10 cellular contexts compared by ENCODE assay signal in the genomic region with DNA sequence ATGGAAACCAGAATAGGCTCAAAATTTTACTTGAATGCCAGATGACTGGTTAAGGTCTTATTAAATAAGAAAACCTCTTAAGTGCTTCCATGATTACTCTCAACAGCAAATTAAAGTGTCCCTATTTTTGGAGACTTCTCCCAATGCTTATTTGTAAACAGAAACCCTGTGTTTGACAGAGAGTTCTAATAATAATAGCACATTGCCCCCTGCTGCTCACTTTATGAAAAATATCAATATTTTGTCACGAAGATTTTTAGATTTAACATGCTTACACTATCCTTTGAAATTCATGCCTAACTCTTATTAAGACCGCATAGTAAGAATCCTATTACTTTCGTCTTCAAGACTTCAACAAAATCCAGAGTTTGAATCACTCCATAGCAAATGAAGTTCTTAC.
DNase-seq lines count a peak whose midpoint lies in the region; ATAC-seq, FAIRE-seq and TF ChIP-seq lines count a peak whose summit lies in the region.
"Had no signal": no experiment of that assay in that cellular context is flagged by ENCODE, and none has a peak within 500 bp of the region (broad histone marks: within the 10 kb centered on the region; RNA-seq: fewer than 3 reads in every experiment).

No MANE protein-coding gene starts in this region.

- no peak overlapping the region for H3K4me3 Mint-ChIP-seq in effector memory CD8-positive, alpha-beta T cell
- H3K4me3 Mint-ChIP-seq: naive thymus-derived CD8-positive, alpha-beta T cell; stimulated activated naive CD8-positive, alpha-beta T cell treated with anti-CD3 and anti-CD28 coated beads, Interleukin-15, Interleukin-2, amounts not matched to agents 100 ng/mL and 50 ng/mL, for 24 hours had no signal

- TF ChIP-seq CTCF in foreskin keratinocyte (conservative IDR thresholded peaks at IDR 0.05), result peak; percentile 57

- peaks cover 24 to 49% of the 10 kb centered on the region in 2 donors for H3K27me3 Mint-ChIP-seq in effector memory CD8-positive, alpha-beta T cell

- H3K27me3 ChIP-seq in foreskin keratinocyte, result peaks cover 12% of the 10 kb centered on the region

- H3K36me3 Mint-ChIP-seq in effector memory CD8-positive, alpha-beta T cell (ENCODE audit: insufficient read depth), result no peaks in the 10 kb centered on the region
- H3K36me3 Mint-ChIP-seq: naive thymus-derived CD8-positive, alpha-beta T cell had no signal

- H3K9me3 Mint-ChIP-seq in effector memory CD8-positive, alpha-beta T cell, result no peaks in the 10 kb centered on the region
- H3K9me3 Mint-ChIP-seq: naive thymus-derived CD8-positive, alpha-beta T cell; stimulated activated naive CD8-positive, alpha-beta T cell treated with anti-CD3 and anti-CD28 coated beads, Interleukin-15, Interleukin-2, amounts not matched to agents 100 ng/mL and 50 ng/mL, for 24 hours had no signal

- peak; percentile 15 for DNase-seq in A172 (ENCODE audit: low spot score)
- no peak for DNase-seq in GM18507 (ENCODE audit: extremely low spot score, insufficient read length, low read depth)
- DNase-seq in SK-N-MC (ENCODE audit: low read depth, low spot score), result peak; percentile 14
- DNase-seq in foreskin keratinocyte, result no peak
- no peak for DNase-seq in NCI-H2107 treated with DMSO at 0.1 percent for 48 hours (lab: John Stamatoyannopoulos, UW; ENCODE audit: unreplicated experiment)
- DNase-seq in effector memory CD8-positive, alpha-beta T cell, result no peak
- DNase-seq: naive thymus-derived CD8-positive, alpha-beta T cell had no signal

- H3K27ac Mint-ChIP-seq in effector memory CD8-positive, alpha-beta T cell, result no peak overlapping the region
- H3K27ac Mint-ChIP-seq: naive thymus-derived CD8-positive, alpha-beta T cell; stimulated activated naive CD8-positive, alpha-beta T cell treated with anti-CD3 and anti-CD28 coated beads, Interleukin-15, Interleukin-2, amounts not matched to agents 100 ng/mL and 50 ng/mL, for 24 hours had no signal

- no peaks in the 10 kb centered on the region for H3K4me1 Mint-ChIP-seq in effector memory CD8-positive, alpha-beta T cell (ENCODE audit: low read depth in 2 of 2)
- H3K4me1 Mint-ChIP-seq: naive thymus-derived CD8-positive, alpha-beta T cell had no signal

- no peak overlapping the region for H3K9ac ChIP-seq in SK-N-MC (ENCODE audit: insufficient read length)

- H3K27ac ChIP-seq in SK-N-MC (no peak overlapping the region), foreskin keratinocyte (no peak overlapping the region)

- FAIRE-seq in GM18507 (lab: Jason Lieb, UNC), result peak; percentile 12

- ATAC-seq in foreskin keratinocyte (no peak), GM19351 (IDR thresholded peaks at IDR 0.05; ENCODE audit: unreplicated experiment) (no peak), GM18870 (IDR thresholded peaks at IDR 0.05; ENCODE audit: unreplicated experiment) (no peak)
- ATAC-seq in effector memory CD8-positive, alpha-beta T cell (replicated peaks), result no peak
- ATAC-seq: naive thymus-derived CD8-positive, alpha-beta T cell had no signal

- H3K4me3 ChIP-seq in SK-N-MC, result no peak overlapping the region

- no peaks in the 10 kb centered on the region for H3K36me3 ChIP-seq in SK-N-MC (ENCODE audit: insufficient read depth, low read length)

- H3K9me3 ChIP-seq in SK-N-MC (ENCODE audit: low read depth, low read length), result no peaks in the 10 kb centered on the region

- no peaks in the 10 kb centered on the region for H3K4me1 ChIP-seq in foreskin keratinocyte

Comparison
In these comparisons a context has a peak if more than half of its experiments do, and no peak if none do; other contexts are left out.
1. DNase-seq: peak in A172 (single experiment) and SK-N-MC (single experiment); none in GM18507 (single experiment), foreskin keratinocyte (0 of 2), NCI-H2107 treated with DMSO at 0.1 percent for 48 hours (single experiment) and effector memory CD8-positive, alpha-beta T cell (0 of 3).